ENCODE assay signal across 11 cellular contexts in the genomic region with DNA sequence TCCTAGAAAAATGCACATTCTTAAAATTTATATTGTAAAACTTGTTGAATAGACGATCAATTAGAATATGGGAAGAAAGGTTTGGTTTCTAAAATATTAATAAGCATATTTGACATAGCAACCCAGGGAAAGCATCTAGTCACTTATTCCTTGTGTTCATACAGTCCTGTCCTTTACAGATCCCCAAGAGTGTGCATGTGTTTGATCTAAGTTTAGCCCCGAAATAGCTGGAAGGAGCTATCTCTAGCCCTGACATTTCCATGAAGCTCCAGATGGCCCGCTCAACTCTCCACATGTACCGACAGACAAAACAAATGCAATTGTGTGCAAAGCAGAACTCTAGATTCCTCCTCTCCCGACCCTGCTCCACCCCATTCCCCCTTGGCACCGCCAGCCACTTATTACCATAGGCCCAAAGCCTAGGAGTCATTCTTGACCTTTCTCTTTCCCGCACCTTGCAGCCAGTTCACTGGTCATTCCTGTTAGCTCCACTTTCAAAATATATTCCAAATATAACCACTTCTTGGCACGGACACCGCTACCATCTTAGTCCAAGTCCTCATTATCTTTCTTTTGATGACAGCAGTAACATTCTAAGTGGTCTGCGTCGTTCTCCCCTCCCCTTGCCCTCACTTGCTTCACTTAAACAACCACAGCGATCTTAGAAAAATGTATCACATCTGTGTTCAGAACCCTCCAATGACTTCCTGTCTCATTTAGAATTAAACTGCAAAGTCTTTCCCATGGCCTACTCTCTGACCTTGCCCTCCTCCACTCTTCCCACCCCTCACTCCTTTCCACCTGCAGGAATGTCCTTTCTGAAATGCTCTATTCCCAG. TPM values are rescaled to one million over a fixed set of nuclear protein-coding genes. Genes with fewer than 3 reads are reported as not detected.
DNase-seq lines count a peak whose midpoint lies in the region; ATAC-seq, FAIRE-seq and TF ChIP-seq lines count a peak whose summit lies in the region.
"Had no signal": no experiment of that assay in that cellular context is flagged by ENCODE, and none has a peak within 500 bp of the region (broad histone marks: within the 10 kb centered on the region; RNA-seq: fewer than 3 reads in every experiment).

No MANE protein-coding gene starts in this region.

- H3K4me1 Mint-ChIP-seq in Calu3 (ENCODE audit: low read depth, unreplicated experiment): peaks cover 8% of the 10 kb centered on the region
- peaks cover 3% of the 10 kb centered on the region for H3K4me1 Mint-ChIP-seq in WTC11

- CTCF ChIA-PET in A549 (lab: Yijun Ruan, JAX) (interaction anchor here (0.6 to 2.2 kb wide), 10 partner anchors 10 to 597 kb away, joined by 3 to 14 read pairs (median 3); no protein-coding TSS in a partner anchor), Calu3 (lab: Charles Lee) (interaction anchor here (0.7 kb wide), 1 partner anchor 182 kb away, joined by 4 read pairs; no protein-coding TSS in a partner anchor), WTC11 (lab: Charles Lee) (interaction anchor here (1.2 to 1.5 kb wide), 2 partner anchors 31 to 198 kb away, joined by 3 read pairs; no protein-coding TSS in a partner anchor)

- no peak for TF ChIP-seq POLR2A in A549 (IDR thresholded peaks at IDR 0.05; ENCODE audit: low read length)

- WGBS in A549 (ENCODE audit: missing lambda C conversion rate): 33% methylated on average over 12 of the region's 12 CpGs
- WGBS in right cardiac atrium: 28% methylated on average over 12 of the region's 12 CpGs

- TF ChIP-seq EP300 in A549 (IDR thresholded peaks at IDR 0.05): no peak

- TF ChIP-seq CTCF in A549 (IDR thresholded peaks at IDR 0.05): peak; percentile 11; the same call in 1 of the 3 replicates
- no peak for TF ChIP-seq CTCF in Calu3 (IDR thresholded peaks at IDR 0.05; ENCODE audit: unreplicated experiment)
- TF ChIP-seq CTCF in WTC11 (IDR thresholded peaks at IDR 0.05): peak; percentile 43; the same call in 1 of the 2 replicates
- TF ChIP-seq CTCF in BE2C (IDR thresholded peaks at IDR 0.05; ENCODE audit: low read depth, low read length): no peak

- no peak overlapping the region for H3K4me3 ChIP-seq in A549
- no peak overlapping the region for H3K4me3 ChIP-seq in right cardiac atrium (ENCODE audit: low read length)
- H3K4me3 ChIP-seq in BE2C (ENCODE audit: low read depth, low read length): no peak overlapping the region
- H3K4me3 ChIP-seq in effector memory CD4-positive, alpha-beta T cell (ENCODE audit: insufficient read depth, low read depth, low read length, poor library complexity, severe bottlenecking): no peak overlapping the region

- H3K36me3 Mint-ChIP-seq in Calu3 (ENCODE audit: insufficient read depth, unreplicated experiment): no peaks in the 10 kb centered on the region
- no peaks in the 10 kb centered on the region for H3K36me3 Mint-ChIP-seq in WTC11

- H3K9me3 ChIP-seq in A549 (no peaks in the 10 kb centered on the region), right cardiac atrium (ENCODE audit: control insufficient read depth, low read length) (no peaks in the 10 kb centered on the region), BE2C (no peaks in the 10 kb centered on the region)
- H3K9me3 ChIP-seq in effector memory CD4-positive, alpha-beta T cell (ENCODE audit: control insufficient read depth, low read length): no peaks in the 10 kb centered on the region

- H3K27me3 ChIP-seq in right cardiac atrium (ENCODE audit: control insufficient read depth, insufficient read depth) (no peaks in the 10 kb centered on the region), BE2C (peaks cover 4% of the 10 kb centered on the region; the same call in 1 of the 2 replicates)
- no peaks in the 10 kb centered on the region for H3K27me3 ChIP-seq in effector memory CD4-positive, alpha-beta T cell (replicated peaks; ENCODE audit: control insufficient read depth, insufficient read depth, low read length, poor library complexity, severe bottlenecking)

- no peak for FAIRE-seq in A549 (lab: Jason Lieb, UNC)

- H3K4me1 ChIP-seq in A549 (no peaks in the 10 kb centered on the region), right cardiac atrium (ENCODE audit: control insufficient read depth, insufficient read depth, low read length) (peaks cover 3% of the 10 kb centered on the region), BE2C (no peaks in the 10 kb centered on the region)
- H3K4me1 ChIP-seq in effector memory CD4-positive, alpha-beta T cell (ENCODE audit: control insufficient read depth, insufficient read depth, low read length, poor library complexity, severe bottlenecking): peaks cover 7% of the 10 kb centered on the region

- BruUV-seq in Calu3 (replicated peaks; lab: Mats Ljungman, UMichigan): no TSS peak

- intact Hi-C loops in Calu3 (cut with micrococcal nuclease; ENCODE audit: unreplicated experiment) (loop anchor here (1.0 to 10.0 kb wide), 3 partner anchors 74 to 347 kb away; no protein-coding TSS in a partner anchor), right cardiac atrium (cut with DNase I) (no loop called here)

- POLR2A ChIA-PET in A549 (lab: Yijun Ruan, JAX): no interaction called here
- POLR2A ChIA-PET in WTC11 (lab: Charles Lee): no interaction called here

- H3K27ac Mint-ChIP-seq in Calu3 (ENCODE audit: unreplicated experiment): no peak overlapping the region
- H3K27ac Mint-ChIP-seq in WTC11: no peak overlapping the region

- no peaks in the 10 kb centered on the region for H3K36me3 ChIP-seq in BE2C
- no peaks in the 10 kb centered on the region for H3K36me3 ChIP-seq in effector memory CD4-positive, alpha-beta T cell (ENCODE audit: control insufficient read depth, insufficient read depth, low read length)

- DNase-seq in A549 (ENCODE audit: low read depth in 1 of 2, low spot score in 1 of 2) (no peak), Calu3 (no peak), WTC11 (ENCODE audit: low spot score) (no peak), right cardiac atrium (peak in 1 of 3 donors; percentile 12), BE2C (no peak), NCI-H526 treated with DMSO at 0.1 percent for 48 hours (lab: John Stamatoyannopoulos, UW) (no peak)
- no peak for DNase-seq in effector memory CD4-positive, alpha-beta T cell

- H3K4me3 Mint-ChIP-seq in Calu3 (ENCODE audit: low read depth, unreplicated experiment) (peak overlapping the region; percentile 66), WTC11 (no peak overlapping the region)

- ATAC-seq in A549 (peak in 1 of 2 experiments; percentile 20; a peak in 1 of 6 replicates), WTC11 (no peak; the same call in 1 of the 2 replicates), right cardiac atrium (peak; percentile 59 to 61)
- ATAC-seq in activated CD4-positive, CD25-positive, alpha-beta regulatory T cell treated with anti-CD3 and anti-CD28 coated beads, Interleukin-2, amount 50 U/mL, for 24 hours: no peak

- H3K4me2 ChIP-seq in A549: no peak overlapping the region

- no peak for TF ChIP-seq RAD21 in A549 (conservative IDR thresholded peaks at IDR 0.05 in 1 of 2, IDR thresholded peaks at IDR 0.05 in 1 of 2)

- no peaks in the 10 kb centered on the region for H3K9me3 Mint-ChIP-seq in Calu3 (ENCODE audit: low read depth, unreplicated experiment)
- H3K9me3 Mint-ChIP-seq in WTC11: no peaks in the 10 kb centered on the region

- H3K27me3 Mint-ChIP-seq in Calu3 (ENCODE audit: unreplicated experiment) (peaks cover 57% of the 10 kb centered on the region), WTC11 (ENCODE audit: low read depth) (peaks cover 19% of the 10 kb centered on the region)

- H3K27ac ChIP-seq in A549 (no peak overlapping the region), right cardiac atrium (ENCODE audit: low read length) (peak overlapping the region; percentile 74)
- no peak overlapping the region for H3K27ac ChIP-seq in effector memory CD4-positive, alpha-beta T cell (ENCODE audit: insufficient read depth, low read length, poor library complexity, severe bottlenecking)

TF ChIP-seq in A549, 52 proteins besides CTCF, POLR2A, EP300 and RAD21:
- TF ChIP-seq MAFK (IDR thresholded peaks at IDR 0.05; ENCODE audit: partially characterized antibody) (no peak), HDAC2 (IDR thresholded peaks at IDR 0.05) (no peak), EHF (CRISPR knock-in tag; IDR thresholded peaks at IDR 0.05) (no peak), TP53 (CRISPR knock-in tag; IDR thresholded peaks at IDR 0.05) (no peak)
- TF ChIP-seq, protein P1, sequence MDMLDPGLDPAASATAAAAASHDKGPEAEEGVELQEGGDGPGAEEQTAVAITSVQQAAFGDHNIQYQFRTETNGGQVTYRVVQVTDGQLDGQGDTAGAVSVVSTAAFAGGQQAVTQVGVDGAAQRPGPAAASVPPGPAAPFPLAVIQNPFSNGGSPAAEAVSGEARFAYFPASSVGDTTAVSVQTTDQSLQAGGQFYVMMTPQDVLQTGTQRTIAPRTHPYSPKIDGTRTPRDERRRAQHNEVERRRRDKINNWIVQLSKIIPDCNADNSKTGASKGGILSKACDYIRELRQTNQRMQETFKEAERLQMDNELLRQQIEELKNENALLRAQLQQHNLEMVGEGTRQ (IDR thresholded peaks at IDR 0.05): no peak

TF ChIP-seq in WTC11, 78 proteins besides CTCF, POLR2A, EP300 and RAD21 (continues in another document):
- TF ChIP-seq TEAD1 (CRISPR knock-in tag; IDR thresholded peaks at IDR 0.05) (no peak), PRRX2 (CRISPR knock-in tag; IDR thresholded peaks at IDR 0.05) (no peak), RORB (CRISPR knock-in tag; IDR thresholded peaks at IDR 0.05) (no peak), SP1 (CRISPR knock-in tag; conservative IDR thresholded peaks at IDR 0.05) (no peak), NFATC4 (CRISPR knock-in tag; IDR thresholded peaks at IDR 0.05) (no peak), NR1H2 (CRISPR knock-in tag; IDR thresholded peaks at IDR 0.05) (no peak)
- TF ChIP-seq, protein P2, sequence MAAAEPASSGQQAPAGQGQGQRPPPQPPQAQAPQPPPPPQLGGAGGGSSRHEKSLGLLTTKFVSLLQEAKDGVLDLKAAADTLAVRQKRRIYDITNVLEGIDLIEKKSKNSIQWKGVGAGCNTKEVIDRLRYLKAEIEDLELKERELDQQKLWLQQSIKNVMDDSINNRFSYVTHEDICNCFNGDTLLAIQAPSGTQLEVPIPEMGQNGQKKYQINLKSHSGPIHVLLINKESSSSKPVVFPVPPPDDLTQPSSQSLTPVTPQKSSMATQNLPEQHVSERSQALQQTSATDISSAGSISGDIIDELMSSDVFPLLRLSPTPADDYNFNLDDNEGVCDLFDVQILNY (CRISPR knock-in tag; IDR thresholded peaks at IDR 0.05): no peak

RNA-seq across cellular contexts. Expression of a gene that starts 45.5 kb away (rescaled TPM):
- polyA plus RNA-seq in A549 (2011; rRNA removed) (not detected in 2 replicates), A549 (2017; fragmentation: RNase III; extraction: RNeasy Plus Mini Kit Qiagen cat#74134 plus additional on column Dnase treatment) (not detected in 3 replicates), right cardiac atrium (0.95 TPM)
- polyA plus RNA-seq in A549 (2012; cell fraction: cytosol; rRNA removed): not detected in 2 replicates
- not detected in 2 replicates for polyA plus RNA-seq in A549 (2012; cell fraction: nucleus; rRNA removed)
- polyA minus RNA-seq in A549 (2011; rRNA and poly(A)+ RNA removed): not detected in 2 replicates
- total RNA-seq in Calu3 (2022) (not detected in 2 replicates), WTC11 (2021) (0.68 to 1.4 TPM (median 0.82 TPM) in 3 replicates), right cardiac atrium (under 1 TPM in 2 of 4 donors, not detected in 2; 0.38 to 0.71 TPM)
- polyA plus RNA-seq in BE2C (2012; ENCODE audit: insufficient read depth, insufficient read length, low read depth): not detected
- total RNA-seq: epithelial cell of proximal tubule, M059J, renal cortical epithelial cell had no signal

Comparison
In these comparisons a context has a peak if more than half of its experiments do, and no peak if none do; other contexts are left out.
1. ATAC-seq: peak in right cardiac atrium (2 of 2); none in WTC11 (single experiment) and activated CD4-positive, CD25-positive, alpha-beta regulatory T cell treated with anti-CD3 and anti-CD28 coated beads, Interleukin-2, amount 50 U/mL, for 24 hours (0 of 2).
2. CTCF ChIP-seq: peak in A549 (single experiment) and WTC11 (single experiment); none in Calu3 (single experiment) and BE2C (single experiment).